Comparison of ENCODE assay signal across 24 cellular contexts in genomic region chr22:48088926-48089536, GRCh38.
"Had no signal": no experiment of that assay in that cellular context is flagged by ENCODE, and none has a peak within 500 bp of the region (broad histone marks: within the 10 kb centered on the region; RNA-seq: fewer than 3 reads in every experiment).

No MANE protein-coding gene starts in this region.

- H3K27ac ChIP-seq: hepatocyte, left lung, prostate gland, right atrium auricular region, tibial artery had no signal

- H3K9me3 Mint-ChIP-seq: activated CD8-positive, alpha-beta T cell treated with anti-CD3 and anti-CD28 coated beads for 36 hours; activated naive CD8-positive, alpha-beta T cell treated with anti-CD3 and anti-CD28 coated beads for 36 hours; activated T-cell treated with anti-CD3 and anti-CD28 coated beads, Interleukin-2, amount 50 U/mL, for 24 hours; activated T-helper 17 cell treated with anti-CD3 and anti-CD28 coated beads, Interleukin-2, amount 50 U/mL, for 72 hours; central memory CD8-positive, alpha-beta T cell; mesothelial cell of epicardium; naive thymus-derived CD8-positive, alpha-beta T cell; stimulated activated naive CD8-positive, alpha-beta T cell treated with anti-CD3 and anti-CD28 coated beads, Interleukin-15, Interleukin-2, amounts not matched to agents 100 ng/mL and 50 ng/mL, for 24 hours had no signal

- H3K4me2 ChIP-seq: hepatocyte had no signal

- H2AFZ ChIP-seq: hepatocyte had no signal

- H3K27me3 ChIP-seq: hepatocyte, right atrium auricular region, tibial artery had no signal

- ATAC-seq: activated CD8-positive, alpha-beta T cell treated with anti-CD3 and anti-CD28 coated beads for 36 hours; activated T-helper 17 cell treated with anti-CD3 and anti-CD28 coated beads, Interleukin-2, amount 50 U/mL, for 72 hours; naive thymus-derived CD8-positive, alpha-beta T cell; T-helper 17 cell had no signal

- H3K27ac Mint-ChIP-seq: activated CD8-positive, alpha-beta T cell treated with anti-CD3 and anti-CD28 coated beads for 36 hours; activated naive CD8-positive, alpha-beta T cell treated with anti-CD3 and anti-CD28 coated beads for 36 hours; activated T-cell treated with anti-CD3 and anti-CD28 coated beads, Interleukin-2, amount 50 U/mL, for 24 hours; activated T-helper 17 cell treated with anti-CD3 and anti-CD28 coated beads, Interleukin-2, amount 50 U/mL, for 72 hours; immature natural killer cell; naive thymus-derived CD8-positive, alpha-beta T cell; stimulated activated naive CD8-positive, alpha-beta T cell treated with anti-CD3 and anti-CD28 coated beads, Interleukin-15, Interleukin-2, amounts not matched to agents 100 ng/mL and 50 ng/mL, for 24 hours; T-helper 17 cell had no signal

- H3K4me3 ChIP-seq: hepatocyte, left lung, lung, prostate gland, right atrium auricular region, tibial artery had no signal

- H3K4me3 Mint-ChIP-seq: activated CD8-positive, alpha-beta T cell treated with anti-CD3 and anti-CD28 coated beads for 36 hours; activated naive CD8-positive, alpha-beta T cell treated with anti-CD3 and anti-CD28 coated beads for 36 hours; activated T-cell treated with anti-CD3 and anti-CD28 coated beads, Interleukin-2, amount 50 U/mL, for 24 hours; activated T-helper 17 cell treated with anti-CD3 and anti-CD28 coated beads, Interleukin-2, amount 50 U/mL, for 72 hours; central memory CD8-positive, alpha-beta T cell; immature natural killer cell; mesothelial cell of epicardium; naive thymus-derived CD8-positive, alpha-beta T cell; stimulated activated naive CD8-positive, alpha-beta T cell treated with anti-CD3 and anti-CD28 coated beads, Interleukin-15, Interleukin-2, amounts not matched to agents 100 ng/mL and 50 ng/mL, for 24 hours; T-helper 17 cell had no signal

- H3K36me3 ChIP-seq: breast epithelium, left lung, prostate gland, right atrium auricular region, tibial artery had no signal

- H3K36me3 Mint-ChIP-seq: activated naive CD8-positive, alpha-beta T cell treated with anti-CD3 and anti-CD28 coated beads for 36 hours; immature natural killer cell; mesothelial cell of epicardium; naive thymus-derived CD8-positive, alpha-beta T cell had no signal

- DNase-seq: activated CD4-positive, alpha-beta T cell treated with anti-CD3 and anti-CD28 coated beads for 4 hours; activated CD4-positive, CD25-positive, alpha-beta regulatory T cell; activated CD8-positive, alpha-beta T cell treated with anti-CD3 and anti-CD28 coated beads for 36 hours; activated naive CD4-positive, alpha-beta T cell treated with Interleukin-2 at 50 U/mL for 16 hours; activated naive CD8-positive, alpha-beta T cell treated with anti-CD3 and anti-CD28 coated beads for 36 hours; activated T-cell treated with anti-CD3 and anti-CD28 coated beads, Interleukin-2, amount 50 U/mL, for 24 hours; amniotic stem cell; effector memory CD4-positive, alpha-beta T cell; glutamatergic neuron; immature natural killer cell; stimulated activated CD4-positive, alpha-beta T cell treated with anti-CD3 and anti-CD28 coated beads, Interleukin-4, amount 100 ng/mL, for 24 hours; T-helper 17 cell had no signal

- H3K4me1 ChIP-seq: prostate gland had no signal

- H3K9me3 ChIP-seq: breast epithelium, left lung, prostate gland, right atrium auricular region, tibial artery had no signal
